ENCODE assay signal across 8 cellular contexts in genomic region chr11:118198370-118198769, GRCh38. TPM values are rescaled to one million over a fixed set of nuclear protein-coding genes. Genes with fewer than 3 reads are reported as not detected.
DNase-seq lines count a peak whose midpoint lies in the region; ATAC-seq and TF ChIP-seq lines count a peak whose summit lies in the region.

No MANE protein-coding gene starts in this region.

- peak overlapping the region in 5 of 7 donors; percentile 12 to 61 (median 33) for H3K27ac Mint-ChIP-seq in CD14-positive monocyte
- H3K27ac Mint-ChIP-seq in nephron progenitor cell, result no peak overlapping the region
- peak overlapping the region; percentile 90 for H3K27ac Mint-ChIP-seq in stimulated activated naive B cell treated with anti-CD40 and anti-IgM and Interleukin-4, amounts not matched to agents 10 μg/mL and 1 μg/mL and 100 μg/mL, for 72 hours

- H3K4me3 ChIP-seq in OCI-LY7 (ENCODE audit: low read depth, low read length, poor library complexity, severe bottlenecking), result peak overlapping the region; percentile 8

- CTCF ChIA-PET in OCI-LY7 (lab: Charles Lee; ENCODE audit: unreplicated experiment), result interaction anchor here (0.6 to 2.2 kb wide), 10 partner anchors 14 to 155 kb away, joined by 3 to 10 read pairs (median 5); no protein-coding TSS in a partner anchor

- peak; percentile 93 for TF ChIP-seq CTCF in CD14-positive monocyte (IDR thresholded peaks at IDR 0.05)
- peak; percentile 98 for TF ChIP-seq CTCF in OCI-LY7 (conservative IDR thresholded peaks at IDR 0.05; ENCODE audit: low read length)
- TF ChIP-seq CTCF in nephron progenitor cell (IDR thresholded peaks at IDR 0.05), result peak; percentile 81

- DNase-seq in CD14-positive monocyte (ENCODE audit: low spot score), result peak; percentile 68
- peak; percentile 87 for DNase-seq in OCI-LY7 (ENCODE audit: low spot score)
- peak; percentile 85 for DNase-seq in activated T-cell treated with anti-CD3 and anti-CD28 coated beads, Interleukin-2, amount 50 U/mL, for 1 hour
- peak; percentile 86 for DNase-seq in nephron progenitor cell
- peak; percentile 71 for DNase-seq in stimulated activated naive B cell treated with anti-CD40 and anti-IgM and Interleukin-4, amounts not matched to agents 10 μg/mL and 1 μg/mL and 100 μg/mL, for 72 hours

- H3K27me3 Mint-ChIP-seq in CD14-positive monocyte (ENCODE audit: low read depth in 3 of 3) (no peaks in the 10 kb centered on the region), nephron progenitor cell (ENCODE audit: low read depth, poor library complexity) (peaks cover 10% of the 10 kb centered on the region)
- H3K27me3 Mint-ChIP-seq in stimulated activated naive B cell treated with anti-CD40 and anti-IgM and Interleukin-4, amounts not matched to agents 10 μg/mL and 1 μg/mL and 100 μg/mL, for 72 hours, result peaks cover 0 to 3% of the 10 kb centered on the region in 2 donors

- H3K4me1 Mint-ChIP-seq in CD14-positive monocyte, result peaks cover 18% of the 10 kb centered on the region
- H3K4me1 Mint-ChIP-seq in nephron progenitor cell, result peaks cover 8% of the 10 kb centered on the region
- H3K4me1 Mint-ChIP-seq in stimulated activated naive B cell treated with anti-CD40 and anti-IgM and Interleukin-4, amounts not matched to agents 10 μg/mL and 1 μg/mL and 100 μg/mL, for 72 hours, result peaks cover 16 to 34% of the 10 kb centered on the region in 2 donors

- H3K36me3 Mint-ChIP-seq in CD14-positive monocyte (peaks cover 56 to 61% of the 10 kb centered on the region in 2 donors), nephron progenitor cell (ENCODE audit: low read depth) (no peaks in the 10 kb centered on the region)
- peaks cover 50 to 52% of the 10 kb centered on the region in 2 donors for H3K36me3 Mint-ChIP-seq in stimulated activated naive B cell treated with anti-CD40 and anti-IgM and Interleukin-4, amounts not matched to agents 10 μg/mL and 1 μg/mL and 100 μg/mL, for 72 hours

- H3K4me3 Mint-ChIP-seq in CD14-positive monocyte, result no peak overlapping the region
- H3K4me3 Mint-ChIP-seq in nephron progenitor cell, result no peak overlapping the region
- peak overlapping the region; percentile 57 for H3K4me3 Mint-ChIP-seq in stimulated activated naive B cell treated with anti-CD40 and anti-IgM and Interleukin-4, amounts not matched to agents 10 μg/mL and 1 μg/mL and 100 μg/mL, for 72 hours

- H3K9me3 Mint-ChIP-seq in CD14-positive monocyte (peaks cover 3 to 9% (median 6%) of the 10 kb centered on the region in 7 donors), nephron progenitor cell (no peaks in the 10 kb centered on the region)
- peaks cover 0 to 3% of the 10 kb centered on the region in 2 donors for H3K9me3 Mint-ChIP-seq in stimulated activated naive B cell treated with anti-CD40 and anti-IgM and Interleukin-4, amounts not matched to agents 10 μg/mL and 1 μg/mL and 100 μg/mL, for 72 hours

- H3K36me3 ChIP-seq in OCI-LY7 (ENCODE audit: insufficient read depth, low read length), result no peaks in the 10 kb centered on the region

- H3K79me2 ChIP-seq in OCI-LY7 (ENCODE audit: insufficient read depth, low read depth, low read length), result no peaks in the 10 kb centered on the region

- no peaks in the 10 kb centered on the region for H3K4me1 ChIP-seq in OCI-LY7 (ENCODE audit: insufficient read depth, low read length, poor library complexity, severe bottlenecking)

- no TSS peak for BruUV-seq in OCI-LY7 (replicated peaks; lab: Mats Ljungman, UMichigan)

- peak overlapping the region; percentile 73 for H2AFZ ChIP-seq in OCI-LY7 (ENCODE audit: low read length)

- POLR2A ChIA-PET in OCI-LY7 (lab: Charles Lee), result interaction anchor here (0.6 to 2.1 kb wide), 16 partner anchors 10 to 1245 kb away, joined by 3 to 11 read pairs (median 3); partner anchors contain the start of genes ATP5MG and UBE4A

- no peak overlapping the region for H3K27ac ChIP-seq in OCI-LY7 (ENCODE audit: low read depth, low read length, poor library complexity, severe bottlenecking)

- no peaks in the 10 kb centered on the region for H3K9me3 ChIP-seq in OCI-LY7 (ENCODE audit: low read length)

- H3K4me2 ChIP-seq in OCI-LY7 (ENCODE audit: low read length), result peak overlapping the region; percentile 42

- intact Hi-C loops in CD14-positive monocyte (cut with micrococcal nuclease) (loop anchor here (2.0 to 5.0 kb wide), 4 partner anchors 94 to 154 kb away; no protein-coding TSS in a partner anchor), OCI-LY7 (cut with micrococcal nuclease; ENCODE audit: unreplicated experiment) (loop anchor here (1.0 to 10.0 kb wide), 6 partner anchors 59 to 366 kb away; partner anchors contain the start of gene IFT46)

- H3K9me2 ChIP-seq in OCI-LY7 (ENCODE audit: insufficient read depth, low read length), result no peaks in the 10 kb centered on the region

- H4K20me1 ChIP-seq in OCI-LY7 (ENCODE audit: insufficient read depth, low read length), result no peaks in the 10 kb centered on the region

- ATAC-seq in HG03280 (IDR thresholded peaks at IDR 0.05; ENCODE audit: unreplicated experiment), result peak; percentile 65
- ATAC-seq in esophagus mucosa, result peak; percentile 56
- peak; percentile 38 to 52 for ATAC-seq in stimulated activated naive B cell treated with anti-CD40 and anti-IgM and Interleukin-4, amounts not matched to agents 10 μg/mL and 1 μg/mL and 100 μg/mL, for 72 hours (replicated peaks)
- ATAC-seq in GM21360 (IDR thresholded peaks at IDR 0.05; ENCODE audit: unreplicated experiment), result no peak

RNA-seq across cellular contexts. Expression of gene SCN2B, which starts 21.9 kb away (rescaled TPM):
- polyA plus RNA-seq in CD14-positive monocyte, result not detected
- 0.06 TPM in 1 of 2 replicates, not detected in the other for total RNA-seq in OCI-LY7 (2014; rRNA removed; shearing (Covaris generic))
- total RNA-seq in OCI-LY7 (2022), result 0.10 TPM in 1 of 2 replicates, not detected in the other
- total RNA-seq in esophagus mucosa, result 0.32 TPM

RNA-seq across cellular contexts. Expression of gene JAML, which starts 26.4 kb away (rescaled TPM):
- 100 to 1,000 TPM; 748 to 968 TPM for polyA plus RNA-seq in CD14-positive monocyte
- total RNA-seq in OCI-LY7 (2014; rRNA removed; shearing (Covaris generic)), result 0.73 and 1.4 TPM in 2 replicates
- total RNA-seq in OCI-LY7 (2022) (0.63 and 0.74 TPM in 2 replicates), esophagus mucosa (2.7 TPM)

RNA-seq across cellular contexts. Expression of gene SCN4B, which starts 45.7 kb away (rescaled TPM):
- polyA plus RNA-seq in CD14-positive monocyte, result not detected
- total RNA-seq in OCI-LY7 (2014; rRNA removed; shearing (Covaris generic)), result not detected in 2 replicates
- total RNA-seq in OCI-LY7 (2022) (not detected in 2 replicates), esophagus mucosa (2.5 TPM)

RNA-seq across cellular contexts. Expression of gene MPZL3, which starts 53.8 kb away (rescaled TPM):
- polyA plus RNA-seq in CD14-positive monocyte, result 1 to 10 TPM; 4.2 to 8.5 TPM
- 1.9 and 2.2 TPM in 2 replicates for total RNA-seq in OCI-LY7 (2014; rRNA removed; shearing (Covaris generic))
- total RNA-seq in OCI-LY7 (2022) (5.8 and 6.9 TPM in 2 replicates), esophagus mucosa (20.7 TPM)

Comparison
In these comparisons a context has a peak if more than half of its experiments do, and no peak if none do; other contexts are left out.
1. H3K4me3 Mint-ChIP-seq: peak in stimulated activated naive B cell treated with anti-CD40 and anti-IgM and Interleukin-4, amounts not matched to agents 10 μg/mL and 1 μg/mL and 100 μg/mL, for 72 hours (2 of 2); none in CD14-positive monocyte (0 of 2) and nephron progenitor cell (single experiment).
2. Peak in every context shown above with its lines, with median percentiles within 50 percentile points of each other: DNase-seq and CTCF ChIP-seq.